22 cellular contexts compared by ENCODE assay signal in the genomic region with DNA sequence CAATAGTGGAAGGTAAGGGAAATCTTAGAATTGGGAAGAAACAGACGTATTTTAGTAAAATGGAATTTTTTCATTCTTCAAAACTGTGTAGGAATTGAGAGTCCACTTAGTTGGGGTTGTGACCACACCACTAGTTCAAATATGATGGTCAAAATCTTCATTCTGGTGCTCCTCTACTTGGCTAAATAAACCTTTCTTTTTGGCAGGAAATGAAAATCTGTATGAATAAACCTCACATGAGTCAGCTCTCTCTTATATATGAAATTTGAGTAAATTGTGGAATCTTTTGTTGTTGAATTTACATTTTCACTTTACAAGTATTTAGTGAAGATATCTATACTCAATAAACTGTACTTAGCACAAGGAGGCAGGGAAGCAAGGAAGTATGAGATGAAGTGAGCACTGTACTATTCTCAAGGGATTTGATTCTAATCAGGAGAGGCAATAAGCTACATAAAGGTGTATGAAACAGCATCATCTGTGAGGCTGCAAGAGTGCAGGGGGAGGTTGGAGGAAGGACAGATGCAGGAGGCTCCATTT. TPM values are rescaled to one million over a fixed set of nuclear protein-coding genes. Genes with fewer than 3 reads are reported as not detected.
DNase-seq lines count a peak whose midpoint lies in the region; ATAC-seq, FAIRE-seq and TF ChIP-seq lines count a peak whose summit lies in the region.
"Had no signal": no experiment of that assay in that cellular context is flagged by ENCODE, and none has a peak within 500 bp of the region (broad histone marks: within the 10 kb centered on the region; RNA-seq: fewer than 3 reads in every experiment).

No MANE protein-coding gene starts in this region.

- in situ Hi-C loops in GM23248 (cut with MboI) = no loop called here

- H3K27ac Mint-ChIP-seq in activated T-cell treated with anti-CD3 and anti-CD28 coated beads, Interleukin-2, amount 50 U/mL, for 24 hours = peak overlapping the region; percentile 13
- peak overlapping the region; percentile 12 for H3K27ac Mint-ChIP-seq in activated CD8-positive, alpha-beta T cell treated with anti-CD3 and anti-CD28 coated beads, Interleukin-2, amount 10 ng/mL, durations not matched to agents 7 days and 5 days
- H3K27ac Mint-ChIP-seq: CD4-positive, CD25-positive, alpha-beta regulatory T cell; HFFc6 had no signal

- no peak overlapping the region for H3K27ac ChIP-seq in GM23248
- H3K27ac ChIP-seq: A549, KMS-11 had no signal

- H3K4me1 Mint-ChIP-seq in activated T-cell treated with anti-CD3 and anti-CD28 coated beads, Interleukin-2, amount 50 U/mL, for 24 hours (ENCODE audit: low read depth) = peaks cover 36% of the 10 kb centered on the region
- peaks cover 7% of the 10 kb centered on the region for H3K4me1 Mint-ChIP-seq in activated CD8-positive, alpha-beta T cell treated with anti-CD3 and anti-CD28 coated beads, Interleukin-2, amount 10 ng/mL, durations not matched to agents 7 days and 5 days (ENCODE audit: low read depth)

- no peak overlapping the region for H2AFZ ChIP-seq in GM23248

- ATAC-seq in activated CD8-positive, alpha-beta T cell treated with anti-CD3 and anti-CD28 coated beads, Interleukin-2, amount 10 ng/mL, durations not matched to agents 7 days and 5 days = no peak
- ATAC-seq in HG02970 (IDR thresholded peaks at IDR 0.05; ENCODE audit: low FRiP score, unreplicated experiment) = no peak
- ATAC-seq: A549 had no signal

- TF ChIP-seq CTCF in bronchial epithelial cell (IDR thresholded peaks at IDR 0.05; ENCODE audit: insufficient read depth, low read length, severe bottlenecking) = no peak

- H3K27me3 ChIP-seq in GM23248 (replicated peaks; ENCODE audit: insufficient read depth) = no peaks in the 10 kb centered on the region
- no peaks in the 10 kb centered on the region for H3K27me3 ChIP-seq in bronchial epithelial cell (ENCODE audit: control insufficient read depth, insufficient read depth, low read length)

- no peaks in the 10 kb centered on the region for H3K9me3 ChIP-seq in GM23248 (ENCODE audit: low read depth)
- H3K9me3 ChIP-seq: A549 had no signal

- no peak overlapping the region for H3K4me3 Mint-ChIP-seq in activated T-cell treated with anti-CD3 and anti-CD28 coated beads, Interleukin-2, amount 50 U/mL, for 24 hours
- no peak overlapping the region for H3K4me3 Mint-ChIP-seq in activated CD8-positive, alpha-beta T cell treated with anti-CD3 and anti-CD28 coated beads, Interleukin-2, amount 10 ng/mL, durations not matched to agents 7 days and 5 days
- H3K4me3 Mint-ChIP-seq: CD4-positive, CD25-positive, alpha-beta regulatory T cell; HFFc6 had no signal

- POLR2A ChIA-PET in activated CD8-positive, alpha-beta T cell treated with anti-CD3 and anti-CD28 coated beads, Interleukin-2, amount 10 ng/mL, durations not matched to agents 7 days and 5 days (lab: Charles Lee) = interaction anchor here (0.7 kb wide), 1 partner anchor 18 kb away, joined by 3 read pairs; no protein-coding TSS in a partner anchor

- no peaks in the 10 kb centered on the region for H3K79me2 ChIP-seq in GM23248 (ENCODE audit: insufficient read depth)

- H3K4me2 ChIP-seq in GM23248 (ENCODE audit: unreplicated experiment) = no peak overlapping the region
- H3K4me2 ChIP-seq: A549, KMS-11 had no signal

- peaks cover 20% of the 10 kb centered on the region for H3K9me3 Mint-ChIP-seq in activated T-cell treated with anti-CD3 and anti-CD28 coated beads, Interleukin-2, amount 50 U/mL, for 24 hours
- peaks cover 26% of the 10 kb centered on the region for H3K9me3 Mint-ChIP-seq in activated CD8-positive, alpha-beta T cell treated with anti-CD3 and anti-CD28 coated beads, Interleukin-2, amount 10 ng/mL, durations not matched to agents 7 days and 5 days (ENCODE audit: insufficient read depth)
- H3K9me3 Mint-ChIP-seq: HFFc6 had no signal

- H3K36me3 Mint-ChIP-seq in activated T-cell treated with anti-CD3 and anti-CD28 coated beads, Interleukin-2, amount 50 U/mL, for 24 hours (ENCODE audit: low read depth) = peaks cover 92% of the 10 kb centered on the region
- H3K36me3 Mint-ChIP-seq in activated CD8-positive, alpha-beta T cell treated with anti-CD3 and anti-CD28 coated beads, Interleukin-2, amount 10 ng/mL, durations not matched to agents 7 days and 5 days (ENCODE audit: low read depth) = peaks cover 90% of the 10 kb centered on the region

- H3F3A ChIP-seq in GM23248 (ENCODE audit: insufficient read depth) = no peaks in the 10 kb centered on the region

- H3K36me3 ChIP-seq in GM23248 (ENCODE audit: low read depth) = no peaks in the 10 kb centered on the region
- H3K36me3 ChIP-seq in bronchial epithelial cell (ENCODE audit: control insufficient read depth, insufficient read depth, low read length) = no peaks in the 10 kb centered on the region

- H3K9ac ChIP-seq in GM23248 = no peak overlapping the region
- H3K9ac ChIP-seq: KMS-11 had no signal

- no peak for FAIRE-seq in bronchial epithelial cell (lab: Jason Lieb, UNC)
- FAIRE-seq: A549 had no signal

- DNase-seq in activated T-cell treated with anti-CD3 and anti-CD28 coated beads, Interleukin-2, amount 50 U/mL, for 24 hours = no peak
- no peak for DNase-seq in activated T-cell treated with anti-CD3 and anti-CD28 coated beads, Interleukin-2, amount 50 U/mL, for 48 hours
- DNase-seq in GM23248 = peak; percentile 6
- DNase-seq in activated CD8-positive, alpha-beta T cell treated with anti-CD3 and anti-CD28 coated beads, Interleukin-2, amount 10 ng/mL, durations not matched to agents 7 days and 5 days = no peak
- peak; percentile 8 for DNase-seq in bronchial epithelial cell (ENCODE audit: low read depth)
- DNase-seq in AG08395 (ENCODE audit: low spot score) = no peak
- no peak for DNase-seq in dedifferentiated amniotic fluid mesenchymal stem cell (ENCODE audit: extremely low spot score)
- DNase-seq: CD4-positive, CD25-positive, alpha-beta regulatory T cell; EL; H7; HFFc6; NCI-H1092 treated with DMSO at 0.1 percent for 48 hours; NCI-H1436 treated with DMSO at 0.1 percent for 48 hours; NCI-H1930; NCI-H2227 treated with DMSO at 0.1 percent for 48 hours; NCI-H510A; NCI-H748 treated with DMSO at 0.1 percent for 48 hours had no signal

- H3K4me1 ChIP-seq in GM23248 (ENCODE audit: insufficient read depth) = peaks cover 2% of the 10 kb centered on the region; the same call in 1 of the 2 replicates
- H3K4me1 ChIP-seq: A549 had no signal

- CTCF ChIA-PET in activated CD8-positive, alpha-beta T cell treated with anti-CD3 and anti-CD28 coated beads, Interleukin-2, amount 10 ng/mL, durations not matched to agents 7 days and 5 days (lab: Charles Lee) = interaction anchor here (1.3 kb wide), 1 partner anchor 122 kb away, joined by 4 read pairs; no protein-coding TSS in a partner anchor

- no peaks in the 10 kb centered on the region for H4K20me1 ChIP-seq in GM23248 (ENCODE audit: insufficient read depth)

- no peaks in the 10 kb centered on the region for H3K9me2 ChIP-seq in GM23248 (ENCODE audit: insufficient read depth)

- no peak overlapping the region for H3K4me3 ChIP-seq in GM23248
- H3K4me3 ChIP-seq in bronchial epithelial cell (ENCODE audit: low read depth, low read length) = no peak overlapping the region
- H3K4me3 ChIP-seq: A549 had no signal

- no peaks in the 10 kb centered on the region for H3K27me3 Mint-ChIP-seq in activated T-cell treated with anti-CD3 and anti-CD28 coated beads, Interleukin-2, amount 50 U/mL, for 24 hours
- no peaks in the 10 kb centered on the region for H3K27me3 Mint-ChIP-seq in activated CD8-positive, alpha-beta T cell treated with anti-CD3 and anti-CD28 coated beads, Interleukin-2, amount 10 ng/mL, durations not matched to agents 7 days and 5 days (ENCODE audit: low read depth)
- H3K27me3 Mint-ChIP-seq: CD4-positive, CD25-positive, alpha-beta regulatory T cell had no signal

- 78 to 96% methylated on average over 1 of the region's 1 CpG for WGBS in GM23248 (ENCODE audit: low coverage in 1 of 2, low lambda C conversion rate in 2 of 2, missing lambda C conversion rate in 2 of 2), 2 experiments

RNA-seq across cellular contexts. Expression of a gene that starts 20.5 kb away (rescaled TPM):
- total RNA-seq in GM23248 (2014; rRNA removed; shearing (Covaris generic)) = 1.5 and 1.6 TPM in 2 replicates
- 1.1 and 2.1 TPM in 2 replicates for polyA plus RNA-seq in GM23248 (2016; fragmentation: Nextera tagmentation; extraction: Ambion mirVana)
- total RNA-seq in activated CD8-positive, alpha-beta T cell treated with anti-CD3 and anti-CD28 coated beads, Interleukin-2, amount 10 ng/mL, durations not matched to agents 7 days and 5 days = 10 to 100 TPM; 50.2 to 53.1 TPM
- 5.3 and 11.5 TPM in 2 replicates for total RNA-seq in bronchial epithelial cell
- total RNA-seq: HFFc6 had no signal
- polyA plus RNA-seq: BJ had no signal

RNA-seq across cellular contexts. Expression of a gene that starts 46.8 kb away (rescaled TPM):
- total RNA-seq in GM23248 (2014; rRNA removed; shearing (Covaris generic)) = not detected in 2 replicates
- polyA plus RNA-seq in GM23248 (2016; fragmentation: Nextera tagmentation; extraction: Ambion mirVana) = 0.11 TPM in 1 of 2 replicates, not detected in the other
- total RNA-seq in activated CD8-positive, alpha-beta T cell treated with anti-CD3 and anti-CD28 coated beads, Interleukin-2, amount 10 ng/mL, durations not matched to agents 7 days and 5 days = 10 to 100 TPM; 22.7 to 25.2 TPM
- not detected in 2 replicates for total RNA-seq in bronchial epithelial cell
- total RNA-seq: H7, HFFc6, HT1080 had no signal
- polyA plus RNA-seq: BJ had no signal

Comparison
In these comparisons a context has a peak if more than half of its experiments do, and no peak if none do; other contexts are left out.
1. DNase-seq: peak in GM23248 (single experiment) and bronchial epithelial cell (single experiment); none in activated T-cell treated with anti-CD3 and anti-CD28 coated beads, Interleukin-2, amount 50 U/mL, for 24 hours (single experiment), activated T-cell treated with anti-CD3 and anti-CD28 coated beads, Interleukin-2, amount 50 U/mL, for 48 hours (0 of 2), activated CD8-positive, alpha-beta T cell treated with anti-CD3 and anti-CD28 coated beads, Interleukin-2, amount 10 ng/mL, durations not matched to agents 7 days and 5 days (single experiment), AG08395 (single experiment) and dedifferentiated amniotic fluid mesenchymal stem cell (single experiment).
2. RNA of a gene that starts 46.8 kb away (total RNA-seq): 22.7 to 25.2 TPM in activated CD8-positive, alpha-beta T cell treated with anti-CD3 and anti-CD28 coated beads, Interleukin-2, amount 10 ng/mL, durations not matched to agents 7 days and 5 days; not detected in GM23248 and not detected in bronchial epithelial cell; every median in the first group is over 10 times any median in the second.